Comparison of ENCODE assay signal across 24 cellular contexts in the genomic region with DNA sequence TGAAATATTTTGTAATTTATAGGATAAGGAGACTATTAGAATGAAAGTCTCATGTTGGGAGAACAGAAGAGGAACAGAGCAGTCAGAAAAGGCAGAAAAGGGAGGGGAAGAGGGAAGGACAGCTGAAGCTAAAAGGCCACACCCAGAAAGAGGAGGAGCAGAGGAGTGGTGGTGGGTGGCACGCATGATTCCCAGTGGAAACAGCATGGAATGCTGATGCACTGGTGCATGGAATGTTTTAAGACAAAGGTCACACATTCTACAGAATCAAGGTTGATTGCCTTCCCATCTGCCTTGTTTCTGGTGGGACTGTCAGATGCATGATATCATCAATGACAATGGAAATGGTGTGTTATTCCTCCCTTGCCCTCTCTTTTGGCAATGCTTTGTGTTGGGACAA.
"Had no signal": no experiment of that assay in that cellular context is flagged by ENCODE, and none has a peak within 500 bp of the region (broad histone marks: within the 10 kb centered on the region; RNA-seq: fewer than 3 reads in every experiment).

No MANE protein-coding gene starts in this region.

- H3K4me1 Mint-ChIP-seq: activated CD4-positive, alpha-beta T cell treated with anti-CD3 and anti-CD28 coated beads, Interleukin-2, amount 10 ng/mL, durations not matched to agents 24 days and 14 days had no signal

- H3K36me3 Mint-ChIP-seq: activated naive CD4-positive, alpha-beta T cell treated with anti-CD3 and anti-CD28 coated beads, Interleukin-2, amount 50 U/mL, for 72 hours had no signal

- DNase-seq: activated CD4-positive, alpha-beta T cell treated with anti-CD3 and anti-CD28 coated beads, Interleukin-2, amount 10 ng/mL, durations not matched to agents 24 days and 14 days; activated CD4-positive, alpha-beta T cell treated with anti-CD3 and anti-CD28 coated beads, Interleukin-2, amount 50 U/mL, for 48 hours; activated CD8-positive, alpha-beta T cell treated with anti-CD3 and anti-CD28 coated beads, Interleukin-2, amount 10 ng/mL, durations not matched to agents 7 days and 5 days; activated gamma-delta T cell treated with Interleukin-2 at 50 U/mL for 16 hours; activated naive CD4-positive, alpha-beta T cell treated with anti-CD3 and anti-CD28 coated beads for 36 hours; activated T-cell treated with anti-CD3 and anti-CD28 coated beads, Interleukin-2, amount 50 U/mL, for 24 hours; body of pancreas; Karpas-422; KBM-7; NCI-H1048; NCI-H1105 treated with DMSO at 0.1 percent for 48 hours; NCI-H1436; NCI-H1694; NCI-H1930; NCI-H345; NCI-H524 treated with DMSO at 0.1 percent for 48 hours; PC-3; Peyer's patch; RPMI8226; SIG-M5; T1000; WERI-Rb-1 had no signal

- H3K9me3 Mint-ChIP-seq: activated CD4-positive, alpha-beta T cell treated with anti-CD3 and anti-CD28 coated beads, Interleukin-2, amount 10 ng/mL, durations not matched to agents 24 days and 14 days; activated naive CD4-positive, alpha-beta T cell treated with anti-CD3 and anti-CD28 coated beads for 36 hours; activated T-cell treated with anti-CD3 and anti-CD28 coated beads, Interleukin-2, amount 50 U/mL, for 24 hours; activated T-helper 2 cell treated with anti-CD3 and anti-CD28 coated beads, Interferon-gamma antibody, Interleukin-2, Interleukin-4, amounts not matched to agents 10 μg/mL and 5 μg/mL and 100 μg/mL, durations not matched to agents 14 hours and 24 hours and 36 hours had no signal

- ATAC-seq: activated CD8-positive, alpha-beta T cell treated with anti-CD3 and anti-CD28 coated beads, Interleukin-2, amount 10 ng/mL, durations not matched to agents 7 days and 5 days; activated naive CD4-positive, alpha-beta T cell treated with anti-CD3 and anti-CD28 coated beads, Interleukin-2, amount 50 U/mL, for 72 hours; body of pancreas; PC-3 had no signal

- H3K4me3 Mint-ChIP-seq: activated CD4-positive, alpha-beta T cell treated with anti-CD3 and anti-CD28 coated beads, Interleukin-2, amount 10 ng/mL, durations not matched to agents 24 days and 14 days; activated CD8-positive, alpha-beta T cell treated with anti-CD3 and anti-CD28 coated beads, Interleukin-2, amount 10 ng/mL, durations not matched to agents 7 days and 5 days; activated naive CD4-positive, alpha-beta T cell treated with anti-CD3 and anti-CD28 coated beads for 36 hours; activated T-cell treated with anti-CD3 and anti-CD28 coated beads, Interleukin-2, amount 50 U/mL, for 24 hours had no signal

- H3K27ac Mint-ChIP-seq: activated CD4-positive, alpha-beta T cell treated with anti-CD3 and anti-CD28 coated beads, Interleukin-2, amount 10 ng/mL, durations not matched to agents 24 days and 14 days; activated CD8-positive, alpha-beta T cell treated with anti-CD3 and anti-CD28 coated beads, Interleukin-2, amount 10 ng/mL, durations not matched to agents 7 days and 5 days; activated naive CD4-positive, alpha-beta T cell treated with anti-CD3 and anti-CD28 coated beads for 36 hours; activated naive CD4-positive, alpha-beta T cell treated with anti-CD3 and anti-CD28 coated beads, Interleukin-2, amount 50 U/mL, for 72 hours; activated T-cell treated with anti-CD3 and anti-CD28 coated beads, Interleukin-2, amount 50 U/mL, for 24 hours; activated T-helper 2 cell treated with anti-CD3 and anti-CD28 coated beads, Interferon-gamma antibody, Interleukin-2, Interleukin-4, amounts not matched to agents 10 μg/mL and 5 μg/mL and 100 μg/mL, durations not matched to agents 14 hours and 24 hours and 36 hours had no signal

- H3K27me3 Mint-ChIP-seq: activated CD4-positive, alpha-beta T cell treated with anti-CD3 and anti-CD28 coated beads, Interleukin-2, amount 10 ng/mL, durations not matched to agents 24 days and 14 days had no signal
